Comparison of ENCODE assay signal across 10 cellular contexts in genomic region chr20:62523473-62524203, GRCh38. TPM values are rescaled to one million over a fixed set of nuclear protein-coding genes. Genes with fewer than 3 reads are reported as not detected.
DNase-seq lines count a peak whose midpoint lies in the region; ATAC-seq, FAIRE-seq and TF ChIP-seq lines count a peak whose summit lies in the region.
"Had no signal": no experiment of that assay in that cellular context is flagged by ENCODE, and none has a peak within 500 bp of the region (broad histone marks: within the 10 kb centered on the region; RNA-seq: fewer than 3 reads in every experiment).

No MANE protein-coding gene starts in this region.

- CTCF ChIA-PET in HEK293 (lab: Yijun Ruan, JAX) (interaction anchor here (0.6 kb wide), 1 partner anchor 31 kb away, joined by 4 read pairs; no protein-coding TSS in a partner anchor), endothelial cell of umbilical vein (lab: Charles Lee) (interaction anchor here (1.0 to 1.6 kb wide), 2 partner anchors 24 to 93 kb away, joined by 3 to 4 read pairs; no protein-coding TSS in a partner anchor)

- no peak overlapping the region for H3K27ac ChIP-seq in HEK293 (ENCODE audit: extremely low read depth, low read depth, low read length)
- H3K27ac ChIP-seq in endothelial cell of umbilical vein (ENCODE audit: insufficient read depth, low read depth, low read length), result no peak overlapping the region
- H3K27ac ChIP-seq: epithelial cell of prostate had no signal

- peak overlapping the region; percentile 56 for H3K4me3 Mint-ChIP-seq in activated CD4-positive, alpha-beta T cell treated with anti-CD3 and anti-CD28 coated beads, Interleukin-2, amount 10 ng/mL, durations not matched to agents 24 days and 14 days

- no peaks in the 10 kb centered on the region for H3K79me2 ChIP-seq in endothelial cell of umbilical vein (ENCODE audit: control insufficient read depth, insufficient read depth, low read length)

- no peaks in the 10 kb centered on the region for H3K36me3 ChIP-seq in HEK293 (ENCODE audit: control insufficient read depth in 2 of 2, insufficient read depth in 1 of 2, low read length in 2 of 2)
- H3K36me3 ChIP-seq in endothelial cell of umbilical vein (ENCODE audit: control insufficient read depth in 2 of 2, extremely low read depth in 1 of 2, insufficient read depth in 2 of 2, low read length in 2 of 2), result no peaks in the 10 kb centered on the region

- no peak overlapping the region for H2AFZ ChIP-seq in endothelial cell of umbilical vein (ENCODE audit: low read depth, low read length)

- intact Hi-C loops in activated CD4-positive, alpha-beta T cell treated with anti-CD3 and anti-CD28 coated beads, Interleukin-2, amount 10 ng/mL, durations not matched to agents 24 days and 14 days (cut with micrococcal nuclease), result loop anchor here (2.0 to 5.0 kb wide), 2 partner anchors 21 to 79 kb away; no protein-coding TSS in a partner anchor
- intact Hi-C loops in endothelial cell of umbilical vein (cut with micrococcal nuclease), result no loop called here

- H3K9me3 ChIP-seq in HEK293 (ENCODE audit: control insufficient read depth, insufficient read depth, low read depth, low read length), result no peaks in the 10 kb centered on the region
- H3K9me3 ChIP-seq in endothelial cell of umbilical vein (replicated peaks; ENCODE audit: control insufficient read depth, insufficient read depth, low read length), result no peaks in the 10 kb centered on the region

- H3K4me1 Mint-ChIP-seq in activated CD4-positive, alpha-beta T cell treated with anti-CD3 and anti-CD28 coated beads, Interleukin-2, amount 10 ng/mL, durations not matched to agents 24 days and 14 days, result peaks cover 16% of the 10 kb centered on the region

- no peaks in the 10 kb centered on the region for H3K36me3 Mint-ChIP-seq in activated CD4-positive, alpha-beta T cell treated with anti-CD3 and anti-CD28 coated beads, Interleukin-2, amount 10 ng/mL, durations not matched to agents 24 days and 14 days (ENCODE audit: low read depth)

- TF ChIP-seq POLR2A in endothelial cell of umbilical vein (IDR thresholded peaks at IDR 0.05; ENCODE audit: low read depth, low read length), result no peak

- no peak for FAIRE-seq in endothelial cell of umbilical vein (lab: Jason Lieb, UNC)

- H4K20me1 ChIP-seq in endothelial cell of umbilical vein (replicated peaks; ENCODE audit: control insufficient read depth, extremely low read depth, insufficient read depth, low read length), result no peaks in the 10 kb centered on the region

- H3K4me2 ChIP-seq in endothelial cell of umbilical vein (ENCODE audit: insufficient read depth, low read length), result no peak overlapping the region

- peaks cover 13 to 22% of the 10 kb centered on the region in 2 experiments for H3K27me3 ChIP-seq in endothelial cell of umbilical vein (ENCODE audit: control insufficient read depth in 2 of 2, insufficient read depth in 2 of 2, low read length in 2 of 2)

- H3K4me3 ChIP-seq in HEK293 (ENCODE audit: low read depth, low read length) (no peak overlapping the region), endothelial cell of umbilical vein (replicated peaks in 1 of 3; ENCODE audit: insufficient read depth in 1 of 3, low read depth in 1 of 3, low read length in 3 of 3) (no peak overlapping the region)

- no peaks in the 10 kb centered on the region for H3K9me3 Mint-ChIP-seq in activated CD4-positive, alpha-beta T cell treated with anti-CD3 and anti-CD28 coated beads, Interleukin-2, amount 10 ng/mL, durations not matched to agents 24 days and 14 days

- POLR2A ChIA-PET in HEK293 (lab: Yijun Ruan, JAX), result no interaction called here
- POLR2A ChIA-PET in endothelial cell of umbilical vein (lab: Charles Lee), result no interaction called here

- no peak for ATAC-seq in HG02759 (IDR thresholded peaks at IDR 0.05; ENCODE audit: unreplicated experiment)

- TF ChIP-seq CTCF in HEK293 (tag by site-specific recombination; IDR thresholded peaks at IDR 0.05) (no peak), endothelial cell of umbilical vein (IDR thresholded peaks at IDR 0.05; ENCODE audit: extremely low read depth in 1 of 2, insufficient read depth in 1 of 2, low read depth in 1 of 2, low read length in 2 of 2) (no peak)

- H3K9me1 ChIP-seq in endothelial cell of umbilical vein (replicated peaks; ENCODE audit: control insufficient read depth, extremely low read depth, insufficient read depth, low read length), result no peaks in the 10 kb centered on the region

- BruUV-seq in endothelial cell of umbilical vein (replicated peaks; lab: Mats Ljungman, UMichigan), result no TSS peak

- H3K27me3 Mint-ChIP-seq in activated CD4-positive, alpha-beta T cell treated with anti-CD3 and anti-CD28 coated beads, Interleukin-2, amount 10 ng/mL, durations not matched to agents 24 days and 14 days, result peaks cover 8% of the 10 kb centered on the region

- no peaks in the 10 kb centered on the region for H3K4me1 ChIP-seq in HEK293 (ENCODE audit: control insufficient read depth, insufficient read depth, low read length)
- H3K4me1 ChIP-seq in endothelial cell of umbilical vein (ENCODE audit: control insufficient read depth, extremely low read depth, insufficient read depth, low read length), result no peaks in the 10 kb centered on the region

- dilution Hi-C loops in endothelial cell of umbilical vein (cut with MboI; ENCODE audit: extremely low pct_ligation_motif_present, low sequenced_read_pairs), result no loop called here

- no peak overlapping the region for H3K9ac ChIP-seq in endothelial cell of umbilical vein (replicated peaks; ENCODE audit: extremely low read depth, insufficient read depth, low read length)

- DNase-seq in activated CD4-positive, alpha-beta T cell treated with anti-CD3 and anti-CD28 coated beads, Interleukin-2, amount 10 ng/mL, durations not matched to agents 24 days and 14 days, result peak; percentile 87
- no peak for DNase-seq in endothelial cell of umbilical vein (ENCODE audit: low read depth, low spot score)
- DNase-seq in stimulated activated CD8-positive, alpha-beta memory T cell treated with anti-CD3 and anti-CD28 coated beads, Interleukin-15, amount 100 ng/mL, for 48 hours (ENCODE audit: low read depth in 2 of 2), result peak; percentile 78 to 81
- no peak for DNase-seq in central memory CD4-positive, alpha-beta T cell
- no peak for DNase-seq in NCI-H2227 treated with DMSO at 0.1 percent for 48 hours (lab: John Stamatoyannopoulos, UW)
- DNase-seq in occipital lobe (lab: John Stamatoyannopoulos, UW), result no peak

- peak overlapping the region; percentile 68 for H3K27ac Mint-ChIP-seq in activated CD4-positive, alpha-beta T cell treated with anti-CD3 and anti-CD28 coated beads, Interleukin-2, amount 10 ng/mL, durations not matched to agents 24 days and 14 days

TF ChIP-seq in HEK293, 187 proteins besides CTCF, POLR2A, EP300 and RAD21 (continues in another document):
- peak; percentile 16; the same call in 1 of the 2 replicates for TF ChIP-seq ZIC2 (tag by site-specific recombination; IDR thresholded peaks at IDR 0.05)
- TF ChIP-seq KLF1 (tag by site-specific recombination; IDR thresholded peaks at IDR 0.05), result peak; percentile 98
- no peak for TF ChIP-seq ZBTB21 (tag by site-specific recombination; IDR thresholded peaks at IDR 0.05)
- TF ChIP-seq ZFP3 (tag by site-specific recombination; IDR thresholded peaks at IDR 0.05; ENCODE audit: low read depth), result no peak
- peak; percentile 50 for TF ChIP-seq KLF17 (tag by site-specific recombination; IDR thresholded peaks at IDR 0.05)

TF ChIP-seq in endothelial cell of umbilical vein, 7 proteins besides CTCF, POLR2A, EP300 and RAD21:
- TF ChIP-seq FOS (IDR thresholded peaks at IDR 0.05; ENCODE audit: borderline replicate concordance, insufficient read depth, low read length), result no peak
- no peak for TF ChIP-seq MYC (IDR thresholded peaks at IDR 0.05; ENCODE audit: low read depth, low read length)
- TF ChIP-seq POLR2AphosphoS5 (IDR thresholded peaks at IDR 0.05; ENCODE audit: insufficient read depth, low read depth, low read length), result no peak
- no peak for TF ChIP-seq JUN (IDR thresholded peaks at IDR 0.05; ENCODE audit: borderline replicate concordance, insufficient read depth, insufficient read length, low read depth)
- peak; percentile 2 for TF ChIP-seq EZH2 (IDR thresholded peaks at IDR 0.05; ENCODE audit: borderline replicate concordance, low read depth, low read length, severe bottlenecking)
- TF ChIP-seq, protein P1, sequence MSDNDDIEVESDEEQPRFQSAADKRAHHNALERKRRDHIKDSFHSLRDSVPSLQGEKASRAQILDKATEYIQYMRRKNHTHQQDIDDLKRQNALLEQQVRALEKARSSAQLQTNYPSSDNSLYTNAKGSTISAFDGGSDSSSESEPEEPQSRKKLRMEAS (IDR thresholded peaks at IDR 0.05; ENCODE audit: insufficient read depth, insufficient read length), result no peak
- TF ChIP-seq GATA2 (IDR thresholded peaks at IDR 0.05; ENCODE audit: insufficient read depth, insufficient read length, low read depth, low read length), result no peak

RNA-seq across cellular contexts. Expression of gene GATA5, which starts 47.8 kb away (rescaled TPM):
- not detected in 2 replicates for total RNA-seq in activated CD4-positive, alpha-beta T cell treated with anti-CD3 and anti-CD28 coated beads, Interleukin-2, amount 10 ng/mL, durations not matched to agents 24 days and 14 days
- not detected in 2 replicates for total RNA-seq in endothelial cell of umbilical vein
- not detected in 2 replicates for polyA plus RNA-seq in endothelial cell of umbilical vein
- polyA plus RNA-seq in endothelial cell of umbilical vein (2011; cell fraction: cytosol; rRNA removed), result not detected in 2 replicates
- polyA plus RNA-seq in endothelial cell of umbilical vein (2011; cell fraction: nucleus; rRNA removed), result not detected in 2 replicates
- not detected in 2 replicates for polyA plus RNA-seq in endothelial cell of umbilical vein (2012)
- polyA minus RNA-seq in endothelial cell of umbilical vein, result not detected in 2 replicates
- polyA minus RNA-seq in endothelial cell of umbilical vein (2011; cell fraction: cytosol; rRNA and poly(A)+ RNA removed), result not detected
- polyA minus RNA-seq in endothelial cell of umbilical vein (2011; cell fraction: nucleus; rRNA and poly(A)+ RNA removed), result not detected in 2 replicates
- total RNA-seq in occipital lobe, result 0.16 TPM
- total RNA-seq: osteoblast had no signal

Comparison
In these comparisons a context has a peak if more than half of its experiments do, and no peak if none do; other contexts are left out.
1. DNase-seq: peak in activated CD4-positive, alpha-beta T cell treated with anti-CD3 and anti-CD28 coated beads, Interleukin-2, amount 10 ng/mL, durations not matched to agents 24 days and 14 days (single experiment) and stimulated activated CD8-positive, alpha-beta memory T cell treated with anti-CD3 and anti-CD28 coated beads, Interleukin-15, amount 100 ng/mL, for 48 hours (2 of 2); none in endothelial cell of umbilical vein (single experiment), central memory CD4-positive, alpha-beta T cell (single experiment), NCI-H2227 treated with DMSO at 0.1 percent for 48 hours (single experiment) and occipital lobe (single experiment).